In genomic region chr20:675453-676314, GRCh38 we compare ENCODE assay signal across 8 cellular contexts. TPM values are rescaled to one million over a fixed set of nuclear protein-coding genes. Genes with fewer than 3 reads are reported as not detected.
A peak's percentile ranks its signal among the peaks of the same experiment; 100 is the strongest.
DNase-seq lines count a peak whose midpoint lies in the region; ATAC-seq, FAIRE-seq and TF ChIP-seq lines count a peak whose summit lies in the region.

TSS of gene SCRT2 (minus strand) at chr20:675802. CDS start at chr20:675601, 201 bp downstream.

- peaks cover 13% of the 10 kb centered on the region; the same call in 1 of the 2 replicates for H3K23me2 ChIP-seq in H1 (ENCODE audit: low read depth, low read length)

- no peaks in the 10 kb centered on the region for H3K79me2 ChIP-seq in H1 (ENCODE audit: control insufficient read depth in 1 of 2, insufficient read depth in 2 of 2, low read length in 2 of 2)

- FAIRE-seq in H1 (lab: Jason Lieb, UNC) = no peak

- CTCF ChIA-PET in activated CD8-positive, alpha-beta memory T cell treated with anti-CD3 and anti-CD28 coated beads, Interleukin-2, amount 10 ng/mL, durations not matched to agents 7 days and 5 days (lab: Charles Lee) = interaction anchor here (0.8 kb wide), 1 partner anchor 8 kb away, joined by 3 read pairs; no protein-coding TSS in a partner anchor
- CTCF ChIA-PET in H1 (lab: Charles Lee; ENCODE audit: partially characterized antibody) = interaction anchor here (0.6 to 14.1 kb wide), 9 partner anchors 10 to 64 kb away, joined by 3 to 116 read pairs (median 7); no protein-coding TSS in a partner anchor

- H4K20me1 ChIP-seq in H1 (replicated peaks in 1 of 2; ENCODE audit: control insufficient read depth in 1 of 2, insufficient read depth in 2 of 2, low read length in 2 of 2) = no peaks in the 10 kb centered on the region

- no peaks in the 10 kb centered on the region for H3K9me3 Mint-ChIP-seq in activated CD8-positive, alpha-beta memory T cell treated with anti-CD3 and anti-CD28 coated beads, Interleukin-2, amount 10 ng/mL, durations not matched to agents 7 days and 5 days (ENCODE audit: low read depth)

- intact Hi-C loops in vagina (cut with DNase I) = no loop called here

- no peak for TF ChIP-seq EP300 in H1 (IDR thresholded peaks at IDR 0.05; ENCODE audit: borderline replicate concordance in 1 of 2, low read depth in 2 of 2, low read length in 2 of 2)

- peak within 1 kb of the TSS; percentile 67 for H2AFZ ChIP-seq in H1 (ENCODE audit: low read length)

- H2BK120ac ChIP-seq in H1 (replicated peaks; ENCODE audit: low read depth, low read length) = no peak within 1 kb of the TSS

- peak within 1 kb of the TSS; percentile 56; the same call in 1 of the 2 replicates for H2BK5ac ChIP-seq in H1 (ENCODE audit: low read depth, low read length)

- H4K8ac ChIP-seq in H1 (ENCODE audit: extremely low read depth, insufficient read depth, low read length) = peak within 1 kb of the TSS; percentile 90

- no peak within 1 kb of the TSS for H3K14ac ChIP-seq in H1 (ENCODE audit: insufficient read length)

- no peak within 1 kb of the TSS for H4K91ac ChIP-seq in H1 (replicated peaks; ENCODE audit: insufficient read length, low read length)

- H3K9ac ChIP-seq in H1 (replicated peaks in 1 of 4; ENCODE audit: extremely low read depth in 1 of 4, low read depth in 3 of 4, low read length in 3 of 4) = peak within 1 kb of the TSS in 2 of 4 experiments; percentile 17 to 25; a peak in 2 of 7 replicates

- TF ChIP-seq POLR2A in H1 (IDR thresholded peaks at IDR 0.05; ENCODE audit: control extremely low read depth in 1 of 2, low read depth in 2 of 2, low read length in 2 of 2) (no peak), vagina (IDR thresholded peaks at IDR 0.05) (no peak)

- WGBS in H1 (ENCODE audit: extremely low coverage in 1 of 2, insufficient coverage in 1 of 2, insufficient read length in 1 of 2, insufficient replicate concordance in 2 of 2, low coverage in 1 of 2, low lambda C conversion rate in 2 of 2, missing lambda C conversion rate in 1 of 2), 2 experiments = 1% methylated on average over 39 of the region's 69 CpGs; no CpG with 5 or more reads in 1 of the 2 experiments
- 0% methylated on average over 48 to 54 of the region's 69 CpGs for WGBS in mesodermal cell (ENCODE audit: insufficient coverage in 2 of 2), 2 experiments

- H3K18ac ChIP-seq in H1 (ENCODE audit: extremely low read depth, low read length) = peak within 1 kb of the TSS; percentile 48; the same call in 1 of the 2 replicates

- no peak within 1 kb of the TSS for H3K56ac ChIP-seq in H1 (replicated peaks; ENCODE audit: insufficient read length, low read depth, low read length)

- H3K27ac Mint-ChIP-seq in activated CD8-positive, alpha-beta memory T cell treated with anti-CD3 and anti-CD28 coated beads, Interleukin-2, amount 10 ng/mL, durations not matched to agents 7 days and 5 days = no peak within 1 kb of the TSS

- no peak within 1 kb of the TSS for H2BK15ac ChIP-seq in H1 (ENCODE audit: low read length)

- H3K4me2 ChIP-seq in H1 (ENCODE audit: insufficient read depth in 1 of 2, low read depth in 2 of 2, low read length in 2 of 2) = peak within 1 kb of the TSS; percentile 96 to 99

- H3K36me3 ChIP-seq in H1 (ENCODE audit: control insufficient read depth in 2 of 4, insufficient read depth in 4 of 4, low read length in 3 of 4) = no peaks in the 10 kb centered on the region
- no peaks in the 10 kb centered on the region for H3K36me3 ChIP-seq in mesodermal cell (ENCODE audit: control insufficient read depth, insufficient read depth, low read length)
- no peaks in the 10 kb centered on the region for H3K36me3 ChIP-seq in vagina

- ATAC-seq in activated CD8-positive, alpha-beta memory T cell treated with anti-CD3 and anti-CD28 coated beads, Interleukin-2, amount 10 ng/mL, durations not matched to agents 7 days and 5 days = peak; percentile 88
- ATAC-seq in HG02642 (IDR thresholded peaks at IDR 0.05; ENCODE audit: poor library complexity, unreplicated experiment) = no peak

- no peak within 1 kb of the TSS for H3K4me3 Mint-ChIP-seq in activated CD8-positive, alpha-beta memory T cell treated with anti-CD3 and anti-CD28 coated beads, Interleukin-2, amount 10 ng/mL, durations not matched to agents 7 days and 5 days

- DNase-seq in ELF-1 (ENCODE audit: low read depth, low spot score) (peak; percentile 86), NCI-H1694 treated with DMSO at 0.1 percent for 48 hours (lab: John Stamatoyannopoulos, UW) (peak; percentile 11), H1 (ENCODE audit: low read depth in 1 of 2, low spot score in 2 of 2) (peak in 1 of 2 experiments; percentile 91), vagina (ENCODE audit: extremely low spot score in 2 of 2) (no peak)
- peak; percentile 70 for DNase-seq in activated CD8-positive, alpha-beta memory T cell treated with anti-CD3 and anti-CD28 coated beads, Interleukin-2, amount 10 ng/mL, durations not matched to agents 7 days and 5 days
- DNase-seq in stimulated activated CD8-positive, alpha-beta memory T cell treated with anti-CD3 and anti-CD28 coated beads, Interleukin-4, amount 100 ng/mL, for 1 hour (ENCODE audit: low read depth in 2 of 2, low spot score in 1 of 2) = peak; percentile 11 to 34

- 0 out of 2 replicates have a peak within 1 kb of the TSS, but pooled peaks have one; percentile 10 for H2BK20ac ChIP-seq in H1 (ENCODE audit: low read length)

- H3K27me3 ChIP-seq in H1 (replicated peaks in 1 of 4; ENCODE audit: control insufficient read depth in 3 of 4, extremely low read depth in 1 of 4, insufficient read depth in 3 of 4, low read length in 3 of 4) = peaks cover 3 to 38% (median 32%) of the 10 kb centered on the region in 4 experiments
- peaks cover 8% of the 10 kb centered on the region for H3K27me3 ChIP-seq in vagina

- H3K23ac ChIP-seq in H1 (ENCODE audit: insufficient read length) = no peak within 1 kb of the TSS

- H3K4ac ChIP-seq in H1 (replicated peaks; ENCODE audit: insufficient read length, low read depth, low read length) = no peak within 1 kb of the TSS

- H3K36me3 Mint-ChIP-seq in activated CD8-positive, alpha-beta memory T cell treated with anti-CD3 and anti-CD28 coated beads, Interleukin-2, amount 10 ng/mL, durations not matched to agents 7 days and 5 days = peaks cover 2% of the 10 kb centered on the region

- H3K27me3 Mint-ChIP-seq in activated CD8-positive, alpha-beta memory T cell treated with anti-CD3 and anti-CD28 coated beads, Interleukin-2, amount 10 ng/mL, durations not matched to agents 7 days and 5 days = peaks cover 71% of the 10 kb centered on the region

- H2BK12ac ChIP-seq in H1 (ENCODE audit: low read depth, low read length) = peak within 1 kb of the TSS; percentile 33; the same call in 1 of the 2 replicates

- H4K5ac ChIP-seq in H1 (ENCODE audit: insufficient read length, low read depth, low read length) = no peak within 1 kb of the TSS

- H3K4me3 ChIP-seq in H1 (ENCODE audit: extremely low read depth in 1 of 4, insufficient read depth in 2 of 4, low read depth in 3 of 4, low read length in 4 of 4) (peak within 1 kb of the TSS; percentile 48 to 92 (median 58)), mesodermal cell (ENCODE audit: extremely low read depth, insufficient read depth, low read length, poor library complexity, severe bottlenecking) (no peak within 1 kb of the TSS), vagina (no peak within 1 kb of the TSS)

- H3K4me1 Mint-ChIP-seq in activated CD8-positive, alpha-beta memory T cell treated with anti-CD3 and anti-CD28 coated beads, Interleukin-2, amount 10 ng/mL, durations not matched to agents 7 days and 5 days = peaks cover 7% of the 10 kb centered on the region

- no peak within 1 kb of the TSS for H2AK5ac ChIP-seq in H1 (ENCODE audit: low read depth, low read length)

- no peaks in the 10 kb centered on the region for H3K9me3 ChIP-seq in H1 (ENCODE audit: insufficient read depth in 2 of 2, low read depth in 1 of 2, low read length in 1 of 2)
- H3K9me3 ChIP-seq in mesodermal cell (ENCODE audit: control insufficient read depth, low read length) = no peaks in the 10 kb centered on the region
- no peaks in the 10 kb centered on the region for H3K9me3 ChIP-seq in vagina

- no peaks in the 10 kb centered on the region for H3K79me1 ChIP-seq in H1 (ENCODE audit: low read depth, low read length)

- POLR2A ChIA-PET in H1 (lab: Charles Lee; ENCODE audit: partially characterized antibody) = interaction anchor here (0.7 to 1.6 kb wide), 5 partner anchors 8 to 34 kb away, joined by 3 to 6 read pairs (median 3); no protein-coding TSS in a partner anchor

- no peak within 1 kb of the TSS for H3K27ac ChIP-seq in H1 (ENCODE audit: low read depth, low read length)
- peak within 1 kb of the TSS; percentile 18 for H3K27ac ChIP-seq in mesodermal cell (ENCODE audit: low read depth, low read length, severe bottlenecking)
- H3K27ac ChIP-seq in vagina = no peak within 1 kb of the TSS

- TF ChIP-seq CTCF in H1 (IDR thresholded peaks at IDR 0.05; ENCODE audit: control extremely low read depth in 1 of 3, insufficient read depth in 1 of 3, low read depth in 1 of 3, low read length in 3 of 3) = no peak; a peak in 1 of 4 replicates
- no peak for TF ChIP-seq CTCF in vagina (IDR thresholded peaks at IDR 0.05)

- H3K4me1 ChIP-seq in H1 (replicated peaks in 1 of 4; ENCODE audit: control insufficient read depth in 3 of 4, insufficient read depth in 4 of 4, low read length in 3 of 4) (peaks cover 0 to 13% (median 7%) of the 10 kb centered on the region in 4 experiments; a peak in 5 of 7 replicates), mesodermal cell (ENCODE audit: control insufficient read depth, insufficient read depth, low read length, poor library complexity, severe bottlenecking) (peaks cover 18% of the 10 kb centered on the region), vagina (peaks cover 13% of the 10 kb centered on the region)

- TF ChIP-seq RAD21 in H1 (IDR thresholded peaks at IDR 0.05 in 1 of 2, conservative IDR thresholded peaks at IDR 0.05 in 1 of 2; ENCODE audit: low read depth in 2 of 2, low read length in 2 of 2) = no peak

TF ChIP-seq in H1, 55 proteins besides CTCF, POLR2A, EP300 and RAD21 (continues in another document):
- TF ChIP-seq CBX5 (IDR thresholded peaks at IDR 0.05; ENCODE audit: low read depth, low read length) (no peak), SRF (IDR thresholded peaks at IDR 0.05; ENCODE audit: low read depth, low read length) (no peak), HDAC2 (IDR thresholded peaks at IDR 0.05; ENCODE audit: borderline replicate concordance in 1 of 2, low read depth in 2 of 2, low read length in 2 of 2) (peak; percentile 71 to 81; a peak in 2 of 4 replicates)

RNA-seq across cellular contexts. Expression of gene SCRT2, which starts in this region (rescaled TPM):
- not detected for total RNA-seq in activated CD8-positive, alpha-beta memory T cell treated with anti-CD3 and anti-CD28 coated beads, Interleukin-2, amount 10 ng/mL, durations not matched to agents 7 days and 5 days
- 0.27 and 0.34 TPM in 2 replicates for total RNA-seq in H1 (2021; fragmentation: NEBNext Ultra II Directional; extraction: Animal tissue kit (Norgen Biotek cat#: 25700))
- polyA plus RNA-seq in H1 (2011; rRNA removed) = 0.12 and 0.14 TPM in 2 replicates
- polyA plus RNA-seq in H1 (2011; cell fraction: cytosol; rRNA removed) = 0.05 TPM
- polyA plus RNA-seq in H1 (2011; cell fraction: nucleus; rRNA removed) = 0.57 TPM
- 0.21 to 0.36 TPM (median 0.32 TPM) in 4 replicates for polyA plus RNA-seq in H1 (2012, experiment 1 of 2)
- polyA plus RNA-seq in H1 (2012, experiment 2 of 2) = 0.25 TPM
- 0.59 TPM for polyA plus RNA-seq in H1 (2013, experiment 1 of 2)
- 0.55 TPM for polyA plus RNA-seq in H1 (2013, experiment 2 of 2)
- polyA minus RNA-seq in H1 (2011; rRNA and poly(A)+ RNA removed) = 0.05 and 0.06 TPM in 2 replicates
- 0.44 TPM for polyA minus RNA-seq in H1 (2011; cell fraction: cytosol; rRNA and poly(A)+ RNA removed)
- polyA minus RNA-seq in H1 (2011; cell fraction: nucleus; rRNA and poly(A)+ RNA removed) = 0.30 TPM
- polyA plus RNA-seq in mesodermal cell (2013, experiment 1 of 2) = 0.59 TPM
- polyA plus RNA-seq in mesodermal cell (2013, experiment 2 of 2) = 0.56 TPM
- total RNA-seq in vagina = not detected

Comparison
In these comparisons a context has a peak if more than half of its experiments do, and no peak if none do; other contexts are left out.
1. Peak in DNase-seq and ATAC-seq in activated CD8-positive, alpha-beta memory T cell treated with anti-CD3 and anti-CD28 coated beads, Interleukin-2, amount 10 ng/mL, durations not matched to agents 7 days and 5 days; RNA of the gene not detected or under 1 TPM.
2. DNase-seq: peak in ELF-1 (single experiment), NCI-H1694 treated with DMSO at 0.1 percent for 48 hours (single experiment) and stimulated activated CD8-positive, alpha-beta memory T cell treated with anti-CD3 and anti-CD28 coated beads, Interleukin-4, amount 100 ng/mL, for 1 hour (2 of 2); none in vagina (0 of 2).
3. H3K4me3 ChIP-seq: peak in H1 (4 of 4); none in mesodermal cell (single experiment) and vagina (0 of 2).